19 cellular contexts compared by ENCODE assay signal in genomic region chr5:98403131-98403530, GRCh38.
DNase-seq lines count a peak whose midpoint lies in the region; ATAC-seq and TF ChIP-seq lines count a peak whose summit lies in the region.
"Had no signal": no experiment of that assay in that cellular context is flagged by ENCODE, and none has a peak within 500 bp of the region (broad histone marks: within the 10 kb centered on the region; RNA-seq: fewer than 3 reads in every experiment).

No MANE protein-coding gene starts in this region.

- H3K4me2 ChIP-seq in GM23248 (ENCODE audit: unreplicated experiment) = no peak overlapping the region
- H3K4me2 ChIP-seq: A549 had no signal

- H3K27ac ChIP-seq in GM23248 = 0 out of 2 replicates have a peak overlapping the region, but pooled peaks have one; percentile 5
- no peak overlapping the region for H3K27ac ChIP-seq in right lobe of liver
- H3K27ac ChIP-seq in brain microvascular endothelial cell = no peak overlapping the region
- H3K27ac ChIP-seq: A549 had no signal

- peak; percentile 71 for DNase-seq in AG10803 (ENCODE audit: low read depth)
- DNase-seq in GM23248 = no peak
- peak; percentile 44 for DNase-seq in astrocyte of the hippocampus (ENCODE audit: low read depth, low spot score)
- peak; percentile 67 for DNase-seq in fibroblast of peridontal ligament (ENCODE audit: extremely low read depth)
- DNase-seq in right lobe of liver = no peak
- DNase-seq in brain microvascular endothelial cell = no peak
- no peak for DNase-seq in MV-4-11 (lab: John Stamatoyannopoulos, UW)
- DNase-seq: 8988T; ACHN; C1 segment of cervical spinal cord; Caco-2; CD4-positive, alpha-beta memory T cell; DMS 273 treated with DMSO at 0.1 percent for 48 hours; DMS79; GF-D8; GOT3 had no signal

- ATAC-seq in right lobe of liver (no peak), HG03442 (IDR thresholded peaks at IDR 0.05; ENCODE audit: unreplicated experiment) (no peak)
- ATAC-seq: A549 had no signal

- H3K4me1 ChIP-seq in GM23248 (ENCODE audit: insufficient read depth) (peaks cover 25% of the 10 kb centered on the region), right lobe of liver (no peaks in the 10 kb centered on the region)
- H3K4me1 ChIP-seq: A549, Caco-2, HAP-1 had no signal

- H3K27me3 ChIP-seq in GM23248 (replicated peaks; ENCODE audit: insufficient read depth) = no peaks in the 10 kb centered on the region
- H3K27me3 ChIP-seq in right lobe of liver = no peaks in the 10 kb centered on the region
- H3K27me3 ChIP-seq in brain microvascular endothelial cell (replicated peaks) = no peaks in the 10 kb centered on the region

- no peak overlapping the region for H3K4me3 ChIP-seq in AG10803 (ENCODE audit: low read length)
- H3K4me3 ChIP-seq in GM23248 = no peak overlapping the region
- H3K4me3 ChIP-seq in right lobe of liver = no peak overlapping the region
- H3K4me3 ChIP-seq in brain microvascular endothelial cell (ENCODE audit: low read depth, low read length) = no peak overlapping the region
- H3K4me3 ChIP-seq: A549, HAP-1 had no signal

- no peaks in the 10 kb centered on the region for H4K20me1 ChIP-seq in GM23248 (ENCODE audit: insufficient read depth)

- intact Hi-C loops in right lobe of liver (cut with DNase I) = no loop called here

- H3K36me3 ChIP-seq in GM23248 (ENCODE audit: low read depth) = no peaks in the 10 kb centered on the region
- H3K36me3 ChIP-seq in right lobe of liver = no peaks in the 10 kb centered on the region
- no peaks in the 10 kb centered on the region for H3K36me3 ChIP-seq in brain microvascular endothelial cell (replicated peaks)
- H3K36me3 ChIP-seq: HAP-1 had no signal

- TF ChIP-seq CTCF in AG10803 (conservative IDR thresholded peaks at IDR 0.05; ENCODE audit: low read length) (no peak), right lobe of liver (IDR thresholded peaks at IDR 0.05) (no peak), brain microvascular endothelial cell (IDR thresholded peaks at IDR 0.05; ENCODE audit: low read depth, low read length, missing control alignments) (no peak)

- H3K9me3 ChIP-seq in GM23248 (ENCODE audit: low read depth) (no peaks in the 10 kb centered on the region), right lobe of liver (no peaks in the 10 kb centered on the region)
- H3K9me3 ChIP-seq: A549, Caco-2, HAP-1 had no signal

- H3K9me2 ChIP-seq in GM23248 (ENCODE audit: insufficient read depth) = no peaks in the 10 kb centered on the region

- no peak overlapping the region for H3K9ac ChIP-seq in GM23248

- no peaks in the 10 kb centered on the region for H3K79me2 ChIP-seq in GM23248 (ENCODE audit: insufficient read depth)

- H3F3A ChIP-seq in GM23248 (ENCODE audit: insufficient read depth) = no peaks in the 10 kb centered on the region

- TF ChIP-seq POLR2A in right lobe of liver (IDR thresholded peaks at IDR 0.05) = no peak

- H2AFZ ChIP-seq in GM23248 = peak overlapping the region; percentile 60

- WGBS in GM23248 (ENCODE audit: low coverage in 1 of 2, low lambda C conversion rate in 2 of 2, missing lambda C conversion rate in 2 of 2), 2 experiments = 15 to 17% methylated on average over 1 of the region's 1 CpG
- 45% methylated on average over 1 of the region's 1 CpG for WGBS in right lobe of liver (ENCODE audit: insufficient coverage, low coverage, low lambda C conversion rate, missing lambda C conversion rate)

- in situ Hi-C loops in GM23248 (cut with MboI) (no loop called here), brain microvascular endothelial cell (cut with HindIII; ENCODE audit: low pct_ligation_motif_present, low sequenced_read_pairs) (no loop called here)

Comparison
In these comparisons a context has a peak if more than half of its experiments do, and no peak if none do; other contexts are left out.
1. DNase-seq: peak in AG10803 (single experiment), astrocyte of the hippocampus (single experiment) and fibroblast of peridontal ligament (single experiment); none in GM23248 (single experiment), right lobe of liver (0 of 3), brain microvascular endothelial cell (single experiment) and MV-4-11 (single experiment).